2 cellular contexts compared by ENCODE assay signal in genomic region chr12:22634883-22635282, GRCh38.
TF ChIP-seq lines count a peak whose summit lies in the region.

No MANE protein-coding gene starts in this region.

TF ChIP-seq in GM12891, 5 proteins besides CTCF, POLR2A, EP300 and RAD21:
- TF ChIP-seq PAX5 (IDR thresholded peaks at IDR 0.05; ENCODE audit: insufficient read depth, low read length, severe bottlenecking) = no peak
- no peak for TF ChIP-seq SPI1 (IDR thresholded peaks at IDR 0.05; ENCODE audit: low read depth, low read length)
- no peak for TF ChIP-seq TAF1 (IDR thresholded peaks at IDR 0.05; ENCODE audit: low read depth, low read length)
- TF ChIP-seq POU2F2 (IDR thresholded peaks at IDR 0.05; ENCODE audit: low read depth, low read length) = no peak
- no peak for TF ChIP-seq POLR2AphosphoS5 (IDR thresholded peaks at IDR 0.05; ENCODE audit: low read depth, low read length)
TF ChIP-seq in GM12891: peak in this region for 0.

TF ChIP-seq in GM12878, 131 proteins besides CTCF, POLR2A, EP300 and RAD21:
- TF ChIP-seq WRNIP1 (IDR thresholded peaks at IDR 0.05; ENCODE audit: borderline replicate concordance, low read depth, low read length) (no peak), TCF3 (IDR thresholded peaks at IDR 0.05; ENCODE audit: borderline replicate concordance, insufficient read depth, low read depth, low read length) (no peak), CEBPZ (IDR thresholded peaks at IDR 0.05; ENCODE audit: low read depth, low read length) (no peak), BRCA1 (IDR thresholded peaks at IDR 0.05; ENCODE audit: low read depth, low read length) (no peak), SMAD1 (IDR thresholded peaks at IDR 0.05; ENCODE audit: low read depth, partially characterized antibody) (no peak)
- TF ChIP-seq, protein P1, sequence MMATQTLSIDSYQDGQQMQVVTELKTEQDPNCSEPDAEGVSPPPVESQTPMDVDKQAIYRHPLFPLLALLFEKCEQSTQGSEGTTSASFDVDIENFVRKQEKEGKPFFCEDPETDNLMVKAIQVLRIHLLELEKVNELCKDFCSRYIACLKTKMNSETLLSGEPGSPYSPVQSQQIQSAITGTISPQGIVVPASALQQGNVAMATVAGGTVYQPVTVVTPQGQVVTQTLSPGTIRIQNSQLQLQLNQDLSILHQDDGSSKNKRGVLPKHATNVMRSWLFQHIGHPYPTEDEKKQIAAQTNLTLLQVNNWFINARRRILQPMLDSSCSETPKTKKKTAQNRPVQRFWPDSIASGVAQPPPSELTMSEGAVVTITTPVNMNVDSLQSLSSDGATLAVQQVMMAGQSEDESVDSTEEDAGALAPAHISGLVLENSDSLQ (IDR thresholded peaks at IDR 0.05) = no peak
TF ChIP-seq in GM12878: peak in this region for 0.
